Comparison of ENCODE assay signal across 16 cellular contexts in genomic region chr16:81744911-81745310, GRCh38. TPM values are rescaled to one million over a fixed set of nuclear protein-coding genes. Genes with fewer than 3 reads are reported as not detected.
"Had no signal": no experiment of that assay in that cellular context is flagged by ENCODE, and none has a peak within 500 bp of the region (broad histone marks: within the 10 kb centered on the region; RNA-seq: fewer than 3 reads in every experiment).

No MANE protein-coding gene starts in this region.

- H3K27me3 ChIP-seq: ascending aorta, cardiac muscle cell, right atrium auricular region, transverse colon had no signal

- DNase-seq: activated CD4-positive, alpha-beta T cell treated with anti-CD3 and anti-CD28 coated beads for 4 hours; activated CD8-positive, alpha-beta memory T cell treated with anti-CD3 and anti-CD28 coated beads, Interleukin-2, amount 50 U/mL, for 48 hours; activated CD8-positive, alpha-beta T cell treated with anti-CD3 and anti-CD28 coated beads, Interleukin-2, amount 10 ng/mL, durations not matched to agents 7 days and 5 days; activated naive CD4-positive, alpha-beta T cell treated with Interleukin-2 at 50 U/mL for 16 hours; activated naive CD8-positive, alpha-beta T cell treated with anti-CD3 and anti-CD28 coated beads, Interleukin-2, amount 50 U/mL, for 24 hours; foreskin keratinocyte; head of caudate nucleus; islet precursor cell; stimulated activated naive CD4-positive, alpha-beta T cell; substantia nigra; transverse colon had no signal

- H3K4me1 ChIP-seq: foreskin keratinocyte had no signal

- H3K4me3 ChIP-seq: ascending aorta, cardiac muscle cell, esophagus muscularis mucosa, right atrium auricular region, smooth muscle cell, transverse colon had no signal

- H3K9me3 ChIP-seq: ascending aorta, esophagus muscularis mucosa, right atrium auricular region, transverse colon had no signal

- H3K36me3 ChIP-seq: ascending aorta, cardiac muscle cell, esophagus muscularis mucosa, right atrium auricular region, transverse colon had no signal

- H3K27ac ChIP-seq: ascending aorta, cardiac muscle cell, esophagus muscularis mucosa, foreskin keratinocyte, right atrium auricular region, transverse colon had no signal

- H3K4me2 ChIP-seq: smooth muscle cell had no signal

- ATAC-seq: activated CD8-positive, alpha-beta T cell treated with anti-CD3 and anti-CD28 coated beads, Interleukin-2, amount 10 ng/mL, durations not matched to agents 7 days and 5 days; activated naive CD8-positive, alpha-beta T cell treated with anti-CD3 and anti-CD28 coated beads, Interleukin-2, amount 50 U/mL, for 24 hours; foreskin keratinocyte had no signal

RNA-seq across cellular contexts. Expression of gene PLCG2, which starts 34.2 kb away (rescaled TPM):
- polyA plus RNA-seq: smooth muscle cell had no signal
